8 cellular contexts compared by ENCODE assay signal in the genomic region with DNA sequence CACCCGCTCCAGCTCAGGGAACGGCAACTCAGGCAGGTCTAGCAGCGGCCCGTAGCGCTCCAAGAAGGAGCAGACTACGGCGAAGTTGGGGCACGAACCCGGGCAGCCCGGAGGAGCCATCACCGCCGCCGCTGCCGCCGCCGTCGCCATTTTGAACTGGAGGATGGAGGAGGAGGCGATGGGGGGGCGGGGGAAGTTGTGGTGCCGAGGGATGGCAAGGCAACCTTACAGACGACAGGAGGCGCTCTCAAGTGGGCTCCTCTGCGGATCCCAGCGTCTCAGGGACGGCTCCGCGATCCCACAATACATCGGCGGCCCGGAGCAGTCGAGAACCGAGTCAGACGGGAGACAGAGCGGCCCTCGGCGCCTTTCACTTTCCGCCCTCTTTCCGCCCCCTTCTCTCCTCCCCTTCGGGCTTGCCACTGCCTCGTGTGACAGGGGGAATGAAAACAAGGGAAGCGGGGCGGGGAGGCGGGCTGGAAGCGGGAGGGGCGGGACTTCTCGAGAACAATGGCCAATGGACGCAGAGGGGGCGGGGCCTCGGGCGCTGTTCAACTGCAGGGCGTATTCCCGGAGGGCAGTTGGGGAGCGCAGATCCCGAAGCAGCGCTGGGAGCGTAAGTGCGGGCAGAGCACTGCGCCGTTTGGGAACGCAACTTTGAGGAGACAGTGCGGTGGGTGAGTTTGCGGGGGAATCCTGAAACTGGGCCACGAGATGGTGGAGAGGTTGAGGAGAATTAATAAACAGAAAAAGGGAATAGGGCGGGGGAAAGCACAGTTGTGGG. TPM values are rescaled to one million over a fixed set of nuclear protein-coding genes. Genes with fewer than 3 reads are reported as not detected.
A peak's percentile ranks its signal among the peaks of the same experiment; 100 is the strongest.
DNase-seq lines count a peak whose midpoint lies in the region; FAIRE-seq and TF ChIP-seq lines count a peak whose summit lies in the region.

Gene AAMDC (plus strand): TSS at position 580 of the 784 bp plus-strand sequence. CDS start 21,353 bp downstream, outside the sequence.
Gene RSF1 (minus strand): TSS at position 158 of the 784 bp plus-strand sequence. CDS start 8 bp downstream, at position 150.

- peak within 1 kb of the TSS; percentile 67; the same call in 1 of the 2 replicates for H3K27ac ChIP-seq in MM.1S (ENCODE audit: low read length)
- peak within 1 kb of the TSS; percentile 95 for H3K27ac ChIP-seq in neutrophil
- peak within 1 kb of the TSS; percentile 97 for H3K27ac ChIP-seq in substantia nigra (ENCODE audit: low read depth, low read length, poor library complexity, severe bottlenecking)

- no peak for FAIRE-seq in frontal cortex (lab: Jason Lieb, UNC)

- H3K9me3 ChIP-seq in MM.1S (replicated peaks; ENCODE audit: insufficient read depth, low read length) (no peaks in the 10 kb centered on the region), neutrophil (no peaks in the 10 kb centered on the region)

- H3K27me3 ChIP-seq in MM.1S (replicated peaks; ENCODE audit: insufficient read depth, low read length) (no peaks in the 10 kb centered on the region), neutrophil (no peaks in the 10 kb centered on the region)

- H4K20me1 ChIP-seq in MM.1S (ENCODE audit: insufficient read depth, low read length), result peaks cover 15% of the 10 kb centered on the region; the same call in 1 of the 2 replicates

- DNase-seq in GF-D8 (lab: John Stamatoyannopoulos, UW), result peak; percentile 97
- peak; percentile 98 for DNase-seq in HCEC 1CT
- peak; percentile 96 for DNase-seq in MM.1S
- DNase-seq in SIG-M5 (lab: John Stamatoyannopoulos, UW), result peak; percentile 92
- DNase-seq in activated naive CD4-positive, alpha-beta T cell (lab: John Stamatoyannopoulos, UW), result peak; percentile 92 to 99 (median 94)
- peak; percentile 87 to 92 for DNase-seq in frontal cortex (ENCODE audit: low spot score in 2 of 2)
- peak; percentile 73 to 100 (median 98) for DNase-seq in substantia nigra (lab: John Stamatoyannopoulos, UW)

- TF ChIP-seq CTCF in MM.1S (IDR thresholded peaks at IDR 0.05; ENCODE audit: low read length) (peak; percentile 64), neutrophil (IDR thresholded peaks at IDR 0.05) (peak; percentile 86)

- peak within 1 kb of the TSS; percentile 100 for H2AFZ ChIP-seq in MM.1S (ENCODE audit: low read length)

- H3K4me2 ChIP-seq in MM.1S (ENCODE audit: low read depth, low read length), result peak within 1 kb of the TSS; percentile 95

- H3F3A ChIP-seq in MM.1S (ENCODE audit: insufficient read depth, low read length), result peaks cover 12% of the 10 kb centered on the region

- peaks cover 47% of the 10 kb centered on the region for H3K79me2 ChIP-seq in MM.1S (ENCODE audit: low read length)

- H3K36me3 ChIP-seq in MM.1S (replicated peaks; ENCODE audit: insufficient read depth, low read length) (no peaks in the 10 kb centered on the region), neutrophil (no peaks in the 10 kb centered on the region)

- no peaks in the 10 kb centered on the region for H3K9me2 ChIP-seq in MM.1S (replicated peaks; ENCODE audit: insufficient read depth, low read length)

- H3K9ac ChIP-seq in MM.1S (ENCODE audit: low read length), result peak within 1 kb of the TSS; percentile 79

- H3K4me3 ChIP-seq in MM.1S (ENCODE audit: low read length) (peak within 1 kb of the TSS; percentile 100), neutrophil (ENCODE audit: low read depth in 1 of 2, low read length in 1 of 2) (peak within 1 kb of the TSS; percentile 95 to 97)

- peaks cover 4% of the 10 kb centered on the region; the same call in 1 of the 2 replicates for H3K4me1 ChIP-seq in MM.1S (ENCODE audit: low read length)
- peaks cover 17 to 21% of the 10 kb centered on the region in 2 experiments for H3K4me1 ChIP-seq in neutrophil (ENCODE audit: control insufficient read depth in 1 of 2, insufficient read depth in 1 of 2, low read depth in 1 of 2, low read length in 1 of 2)

RNA-seq across cellular contexts. Expression of gene AAMDC, which starts in this region (rescaled TPM):
- total RNA-seq in frontal cortex, result 3.7 TPM

RNA-seq across cellular contexts. Expression of gene RSF1, which starts in this region (rescaled TPM):
- 151 TPM for total RNA-seq in frontal cortex

Comparison
In these comparisons a context has a peak if more than half of its experiments do, and no peak if none do; other contexts are left out.
1. Peak in every context shown above with its lines: DNase-seq, H3K4me3 ChIP-seq and H3K27ac ChIP-seq.